8 cellular contexts compared by ENCODE assay signal in genomic region chr22:44025171-44026065, GRCh38.
DNase-seq lines count a peak whose midpoint lies in the region; ATAC-seq and TF ChIP-seq lines count a peak whose summit lies in the region.

No MANE protein-coding gene starts in this region.

- H3K9me3 ChIP-seq in HAP-1 (no peaks in the 10 kb centered on the region), mucosa of stomach (ENCODE audit: control insufficient read depth, low read length) (no peaks in the 10 kb centered on the region)

- TF ChIP-seq CTCF in NB4 (IDR thresholded peaks at IDR 0.05; ENCODE audit: low read depth, low read length) (no peak), brain microvascular endothelial cell (IDR thresholded peaks at IDR 0.05; ENCODE audit: low read depth, low read length, missing control alignments) (no peak)

- H3K27ac ChIP-seq in brain microvascular endothelial cell, result peak overlapping the region; percentile 87

- peaks cover 22% of the 10 kb centered on the region for H3K4me1 ChIP-seq in HAP-1
- peaks cover 15% of the 10 kb centered on the region for H3K4me1 ChIP-seq in mucosa of stomach (ENCODE audit: control insufficient read depth, insufficient read depth, low read length)

- TF ChIP-seq POLR2A in NB4 (IDR thresholded peaks at IDR 0.05; ENCODE audit: extremely low read depth, insufficient read length), result no peak

- H3K4me3 ChIP-seq in HAP-1, result peak overlapping the region; percentile 50
- peak overlapping the region; percentile 66 for H3K4me3 ChIP-seq in NB4 (ENCODE audit: low read depth, low read length)
- peak overlapping the region; percentile 60 for H3K4me3 ChIP-seq in brain microvascular endothelial cell (ENCODE audit: low read depth, low read length)
- H3K4me3 ChIP-seq in mucosa of stomach (ENCODE audit: low read length), result no peak overlapping the region

- H3K27me3 ChIP-seq in HAP-1 (ENCODE audit: low read depth) (no peaks in the 10 kb centered on the region), brain microvascular endothelial cell (replicated peaks) (no peaks in the 10 kb centered on the region), mucosa of stomach (ENCODE audit: control insufficient read depth, insufficient read depth, low read length) (no peaks in the 10 kb centered on the region)

- DNase-seq in HAP-1 (ENCODE audit: low spot score in 2 of 2) (peak; percentile 29 to 83), NB4 (ENCODE audit: low read depth) (peak; percentile 79), brain microvascular endothelial cell (no peak), NCI-H748 treated with DMSO at 0.1 percent for 48 hours (lab: John Stamatoyannopoulos, UW) (no peak), GDM1 (lab: John Stamatoyannopoulos, UW) (no peak), NCI-H2107 (lab: John Stamatoyannopoulos, UW) (no peak)

- no peaks in the 10 kb centered on the region for H3K36me3 ChIP-seq in HAP-1 (replicated peaks)
- no peaks in the 10 kb centered on the region for H3K36me3 ChIP-seq in brain microvascular endothelial cell (replicated peaks)
- H3K36me3 ChIP-seq in mucosa of stomach (ENCODE audit: control insufficient read depth, insufficient read depth, low read length), result no peaks in the 10 kb centered on the region

- peak; percentile 61 for ATAC-seq in GM18511 (IDR thresholded peaks at IDR 0.05; ENCODE audit: unreplicated experiment)

- peak overlapping the region; percentile 22 for H3K9ac ChIP-seq in mucosa of stomach (ENCODE audit: low read length)

- in situ Hi-C loops in HAP-1 (cut with MboI; ENCODE audit: low sequenced_read_pairs), result no loop called here
- in situ Hi-C loops in brain microvascular endothelial cell (cut with HindIII; ENCODE audit: low pct_ligation_motif_present, low sequenced_read_pairs), result no loop called here

Comparison
In these comparisons a context has a peak if more than half of its experiments do, and no peak if none do; other contexts are left out.
1. DNase-seq: peak in HAP-1 (2 of 2) and NB4 (single experiment); none in brain microvascular endothelial cell (single experiment), NCI-H748 treated with DMSO at 0.1 percent for 48 hours (single experiment), GDM1 (single experiment) and NCI-H2107 (single experiment).